ENCODE assay signal across 1 cellular context in genomic region chr16:66894948-66895696, GRCh38.
TF ChIP-seq lines count a peak whose summit lies in the region.

No MANE protein-coding gene starts in this region.

TF ChIP-seq in HepG2, 621 proteins besides CTCF, POLR2A, EP300 and RAD21 (continued from another document):
- no peak for TF ChIP-seq PRDM4 (CRISPR knock-in tag; IDR thresholded peaks at IDR 0.05; ENCODE audit: borderline replicate concordance)
- no peak for TF ChIP-seq EED (CRISPR knock-in tag; IDR thresholded peaks at IDR 0.05)
- no peak for TF ChIP-seq MBD4 (IDR thresholded peaks at IDR 0.05; ENCODE audit: borderline replicate concordance, low read length)
- TF ChIP-seq ZNF20 (CRISPR knock-in tag; IDR thresholded peaks at IDR 0.05), result no peak
- no peak for TF ChIP-seq ZNF562 (CRISPR knock-in tag; IDR thresholded peaks at IDR 0.05; ENCODE audit: borderline replicate concordance)
- no peak for TF ChIP-seq HIC2 (CRISPR knock-in tag; IDR thresholded peaks at IDR 0.05; ENCODE audit: low read depth)
- TF ChIP-seq NR2F6 (IDR thresholded peaks at IDR 0.05), result no peak
- TF ChIP-seq NR2F6 (CRISPR knock-in tag; IDR thresholded peaks at IDR 0.05), result peak; percentile 45; the same call in 1 of the 2 replicates
- TF ChIP-seq, protein P1, sequence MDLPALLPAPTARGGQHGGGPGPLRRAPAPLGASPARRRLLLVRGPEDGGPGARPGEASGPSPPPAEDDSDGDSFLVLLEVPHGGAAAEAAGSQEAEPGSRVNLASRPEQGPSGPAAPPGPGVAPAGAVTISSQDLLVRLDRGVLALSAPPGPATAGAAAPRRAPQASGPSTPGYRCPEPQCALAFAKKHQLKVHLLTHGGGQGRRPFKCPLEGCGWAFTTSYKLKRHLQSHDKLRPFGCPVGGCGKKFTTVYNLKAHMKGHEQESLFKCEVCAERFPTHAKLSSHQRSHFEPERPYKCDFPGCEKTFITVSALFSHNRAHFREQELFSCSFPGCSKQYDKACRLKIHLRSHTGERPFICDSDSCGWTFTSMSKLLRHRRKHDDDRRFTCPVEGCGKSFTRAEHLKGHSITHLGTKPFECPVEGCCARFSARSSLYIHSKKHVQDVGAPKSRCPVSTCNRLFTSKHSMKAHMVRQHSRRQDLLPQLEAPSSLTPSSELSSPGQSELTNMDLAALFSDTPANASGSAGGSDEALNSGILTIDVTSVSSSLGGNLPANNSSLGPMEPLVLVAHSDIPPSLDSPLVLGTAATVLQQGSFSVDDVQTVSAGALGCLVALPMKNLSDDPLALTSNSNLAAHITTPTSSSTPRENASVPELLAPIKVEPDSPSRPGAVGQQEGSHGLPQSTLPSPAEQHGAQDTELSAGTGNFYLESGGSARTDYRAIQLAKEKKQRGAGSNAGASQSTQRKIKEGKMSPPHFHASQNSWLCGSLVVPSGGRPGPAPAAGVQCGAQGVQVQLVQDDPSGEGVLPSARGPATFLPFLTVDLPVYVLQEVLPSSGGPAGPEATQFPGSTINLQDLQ (CRISPR knock-in tag; IDR thresholded peaks at IDR 0.05), result no peak
- TF ChIP-seq KDM1A (CRISPR knock-in tag; IDR thresholded peaks at IDR 0.05), result no peak
- TF ChIP-seq MEIS2 (CRISPR knock-in tag; IDR thresholded peaks at IDR 0.05), result no peak
- TF ChIP-seq HMGA1 (CRISPR knock-in tag; conservative IDR thresholded peaks at IDR 0.05), result no peak
- no peak for TF ChIP-seq NR2C2 (CRISPR knock-in tag; IDR thresholded peaks at IDR 0.05; ENCODE audit: borderline replicate concordance)
- no peak for TF ChIP-seq ZNF33B (CRISPR knock-in tag; IDR thresholded peaks at IDR 0.05)
- no peak; the same call in 1 of the 2 replicates for TF ChIP-seq HOXA3 (CRISPR knock-in tag; IDR thresholded peaks at IDR 0.05)
- TF ChIP-seq SAP130 (CRISPR knock-in tag; IDR thresholded peaks at IDR 0.05; ENCODE audit: low read depth), result peak; percentile 60
- no peak for TF ChIP-seq PHB2 (IDR thresholded peaks at IDR 0.05; ENCODE audit: partially characterized antibody)
- peak; percentile 46; the same call in 1 of the 2 replicates for TF ChIP-seq KAT8 (CRISPR knock-in tag; IDR thresholded peaks at IDR 0.05)
- no peak for TF ChIP-seq CBFB (CRISPR knock-in tag; IDR thresholded peaks at IDR 0.05)
- TF ChIP-seq NFRKB (IDR thresholded peaks at IDR 0.05), result no peak
- no peak for TF ChIP-seq SETDB1 (CRISPR knock-in tag; IDR thresholded peaks at IDR 0.05; ENCODE audit: borderline replicate concordance)
- TF ChIP-seq TFAP4 (IDR thresholded peaks at IDR 0.05; ENCODE audit: borderline replicate concordance, low read depth), result peak; percentile 77; the same call in 1 of the 2 replicates
- no peak for TF ChIP-seq ESRRA (CRISPR knock-in tag; IDR thresholded peaks at IDR 0.05; ENCODE audit: low read depth)
- TF ChIP-seq NCOA5 (CRISPR knock-in tag; IDR thresholded peaks at IDR 0.05), result no peak
- TF ChIP-seq NR2F2 (IDR thresholded peaks at IDR 0.05; ENCODE audit: borderline replicate concordance, low read depth), result no peak
- TF ChIP-seq FOXM1 (CRISPR knock-in tag; IDR thresholded peaks at IDR 0.05), result no peak
- no peak for TF ChIP-seq ZNF292 (CRISPR knock-in tag; IDR thresholded peaks at IDR 0.05; ENCODE audit: borderline replicate concordance, low read depth)
- no peak for TF ChIP-seq ZNF337 (CRISPR knock-in tag; IDR thresholded peaks at IDR 0.05; ENCODE audit: borderline replicate concordance, low read depth)
- peak; percentile 29; the same call in 1 of the 2 replicates for TF ChIP-seq YEATS2 (CRISPR knock-in tag; IDR thresholded peaks at IDR 0.05; ENCODE audit: borderline replicate concordance)
- TF ChIP-seq GPN1 (CRISPR knock-in tag; IDR thresholded peaks at IDR 0.05; ENCODE audit: borderline replicate concordance), result no peak
- TF ChIP-seq ZNF570 (CRISPR knock-in tag; IDR thresholded peaks at IDR 0.05; ENCODE audit: borderline replicate concordance), result no peak
- no peak for TF ChIP-seq CBX5 (CRISPR knock-in tag; IDR thresholded peaks at IDR 0.05; ENCODE audit: borderline replicate concordance)
